In the genomic region with DNA sequence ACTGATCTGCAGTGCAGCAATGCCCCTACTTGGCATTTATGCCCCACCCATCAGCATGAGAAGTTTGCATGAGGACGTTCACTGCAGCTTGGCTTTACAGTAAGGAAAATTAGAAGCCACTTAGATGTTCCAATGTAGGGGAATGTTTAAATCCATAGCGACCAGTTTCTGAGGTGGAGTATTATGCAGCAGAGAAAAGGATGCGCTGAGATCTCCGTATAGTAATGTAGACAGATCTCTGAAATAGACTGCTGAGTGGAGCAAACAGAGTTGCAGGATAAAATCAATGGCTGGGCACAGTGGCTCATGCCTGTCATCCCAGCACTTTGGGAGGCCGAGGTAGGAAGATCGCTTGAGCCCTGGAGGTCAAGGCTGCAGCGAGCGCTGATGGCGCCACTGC, we compare ENCODE assay signal across 28 cellular contexts. TPM values are rescaled to one million over a fixed set of nuclear protein-coding genes. Genes with fewer than 3 reads are reported as not detected.
A peak's percentile ranks its signal among the peaks of the same experiment; 100 is the strongest.
DNase-seq lines count a peak whose midpoint lies in the region; ATAC-seq, FAIRE-seq and TF ChIP-seq lines count a peak whose summit lies in the region.
"Had no signal": no experiment of that assay in that cellular context is flagged by ENCODE, and none has a peak within 500 bp of the region (broad histone marks: within the 10 kb centered on the region; RNA-seq: fewer than 3 reads in every experiment).

No MANE protein-coding gene starts in this region.

- peaks cover 7% of the 10 kb centered on the region for H3K79me2 ChIP-seq in HepG2 (ENCODE audit: insufficient read depth, low read length)

- peaks cover 2% of the 10 kb centered on the region; the same call in 1 of the 2 replicates for H4K20me1 ChIP-seq in HepG2 (ENCODE audit: insufficient read depth, low read length)
- H4K20me1 ChIP-seq: BLaER1 had no signal

- no peak for TF ChIP-seq POLR2A in HepG2 (IDR thresholded peaks at IDR 0.05; ENCODE audit: insufficient read depth in 1 of 2, low read depth in 2 of 2, low read length in 2 of 2)
- TF ChIP-seq POLR2A in right lobe of liver (IDR thresholded peaks at IDR 0.05): no peak

- H3K27ac Mint-ChIP-seq in endothelial cell (ENCODE audit: unreplicated experiment): peak overlapping the region; percentile 61
- H3K27ac Mint-ChIP-seq: CD4-positive, CD25-positive, alpha-beta regulatory T cell had no signal

- ATAC-seq in HepG2 (no peak), right lobe of liver (no peak), Panc1 (no peak), HG03159 (IDR thresholded peaks at IDR 0.05; ENCODE audit: unreplicated experiment) (no peak)

- no peak for DNase-seq in HepG2 (ENCODE audit: low spot score)
- DNase-seq in right lobe of liver: no peak
- no peak for DNase-seq in Panc1 (ENCODE audit: low read depth, low spot score)
- no peak for DNase-seq in endothelial cell (ENCODE audit: low spot score)
- no peak for DNase-seq in OCI-M2 (lab: John Stamatoyannopoulos, UW; ENCODE audit: unreplicated experiment)
- DNase-seq: CD4-positive, CD25-positive, alpha-beta regulatory T cell; DMS53; KG1; MM.1S; NCI-H1048; NCI-H1417; NCI-H1694; NCI-H2029 treated with DMSO at 0.1 percent for 48 hours; NCI-H446 treated with DMSO at 0.1 percent for 48 hours; NCI-H526; NCI-H82; NK-92 treated with Interleukin-12 subunit alpha and Interleukin-12 subunit beta, amount 100 ng/mL, for 24 hours; Peyer's patch; SHP77 treated with DMSO at 0.1 percent for 48 hours had no signal

- H3K27me3 ChIP-seq in HepG2 (ENCODE audit: control insufficient read depth in 1 of 2, insufficient read depth in 2 of 2, low read length in 2 of 2) (no peaks in the 10 kb centered on the region), right lobe of liver (no peaks in the 10 kb centered on the region), Panc1 (ENCODE audit: control insufficient read depth, insufficient read depth, low read length) (no peaks in the 10 kb centered on the region)
- H3K27me3 ChIP-seq: BLaER1, Peyer's patch had no signal

- POLR2A ChIA-PET in HepG2 (lab: Yijun Ruan, JAX): interaction anchor here (0.6 to 2.1 kb wide), 4 partner anchors 9 to 36 kb away, joined by 3 to 18 read pairs (median 4); a partner anchor contains a TSS
- POLR2A ChIA-PET in Panc1 (lab: Charles Lee): no interaction called here

- no peak for FAIRE-seq in HepG2 (lab: Jason Lieb, UNC)

- 89% methylated on average over 9 of the region's 9 CpGs for WGBS in HepG2 (ENCODE audit: low lambda C conversion rate)
- 69% methylated on average over 4 of the region's 9 CpGs for WGBS in right lobe of liver (ENCODE audit: insufficient coverage, low coverage, low lambda C conversion rate, missing lambda C conversion rate)

- H2AFZ ChIP-seq in HepG2 (ENCODE audit: low read length): no peak overlapping the region

- no peak for TF ChIP-seq CTCF in HepG2 (CRISPR knock-in tag; IDR thresholded peaks at IDR 0.05)
- no peak for TF ChIP-seq CTCF in right lobe of liver (IDR thresholded peaks at IDR 0.05)
- TF ChIP-seq CTCF in Panc1 (IDR thresholded peaks at IDR 0.05): no peak
- TF ChIP-seq CTCF in endothelial cell (IDR thresholded peaks at IDR 0.05; ENCODE audit: unreplicated experiment): no peak

- H3K4me2 ChIP-seq in HepG2 (ENCODE audit: low read depth, low read length): no peak overlapping the region
- H3K4me2 ChIP-seq: BLaER1 had no signal

- H3K4me3 Mint-ChIP-seq in endothelial cell (ENCODE audit: unreplicated experiment): no peak overlapping the region
- H3K4me3 Mint-ChIP-seq: CD4-positive, CD25-positive, alpha-beta regulatory T cell had no signal

- BruUV-seq in HepG2 (replicated peaks; lab: Mats Ljungman, UMichigan): TSS peak; percentile 49
- BruUV-seq in Panc1 (replicated peaks; lab: Mats Ljungman, UMichigan): TSS peak; percentile 84

- peaks cover 5% of the 10 kb centered on the region for H3K4me1 Mint-ChIP-seq in endothelial cell (ENCODE audit: unreplicated experiment)

- TF ChIP-seq EP300 in HepG2 (IDR thresholded peaks at IDR 0.05; ENCODE audit: low read depth in 2 of 2, low read length in 2 of 2) (no peak), HepG2 (CRISPR knock-in tag; IDR thresholded peaks at IDR 0.05; ENCODE audit: borderline replicate concordance) (no peak)

- intact Hi-C loops in HepG2 (cut with micrococcal nuclease; ENCODE audit: unreplicated experiment): no loop called here
- intact Hi-C loops in right lobe of liver (cut with DNase I): loop anchor here in 1 of 2 donors (5.0 kb wide), 1 partner anchor 62 kb away; no protein-coding TSS in a partner anchor
- intact Hi-C loops in Panc1 (cut with micrococcal nuclease; ENCODE audit: unreplicated experiment): no loop called here

- H3K4me1 ChIP-seq in HepG2 (ENCODE audit: insufficient read depth, low read length) (peaks cover 18% of the 10 kb centered on the region; the same call in 1 of the 2 replicates), right lobe of liver (no peaks in the 10 kb centered on the region), Panc1 (ENCODE audit: control insufficient read depth, insufficient read depth, low read length) (no peaks in the 10 kb centered on the region)
- H3K4me1 ChIP-seq: HAP-1, Peyer's patch had no signal

- peaks cover 6% of the 10 kb centered on the region for H3K27me3 Mint-ChIP-seq in endothelial cell (ENCODE audit: unreplicated experiment)
- H3K27me3 Mint-ChIP-seq: CD4-positive, CD25-positive, alpha-beta regulatory T cell had no signal

- H3K27ac ChIP-seq in HepG2 (ENCODE audit: extremely low read length, insufficient read depth, low read length) (no peak overlapping the region), right lobe of liver (no peak overlapping the region), Panc1 (ENCODE audit: low read length) (peak overlapping the region; percentile 72; the same call in 1 of the 2 replicates)
- H3K27ac ChIP-seq: 22Rv1, BLaER1, Peyer's patch, SK-N-MC had no signal

- no peak overlapping the region for H3K9ac ChIP-seq in HepG2 (ENCODE audit: insufficient read depth, low read depth, low read length)
- H3K9ac ChIP-seq: BLaER1 had no signal

- H3K36me3 Mint-ChIP-seq in endothelial cell (ENCODE audit: low read depth, unreplicated experiment): peaks cover 11% of the 10 kb centered on the region

- H3K4me3 ChIP-seq in HepG2 (replicated peaks in 1 of 3; ENCODE audit: insufficient read depth in 1 of 3, low read depth in 2 of 3, low read length in 3 of 3) (no peak overlapping the region), right lobe of liver (no peak overlapping the region), Panc1 (ENCODE audit: low read depth in 2 of 2, low read length in 2 of 2) (no peak overlapping the region)
- H3K4me3 ChIP-seq: BLaER1, HAP-1, Peyer's patch, SK-N-MC had no signal

- H3K36me3 ChIP-seq in HepG2 (replicated peaks in 1 of 2; ENCODE audit: control insufficient read depth in 1 of 2, insufficient read depth in 2 of 2, low read length in 2 of 2) (peaks cover 12 to 18% of the 10 kb centered on the region in 2 experiments), right lobe of liver (peaks cover 0 to 16% (median 3%) of the 10 kb centered on the region in 4 donors), Panc1 (ENCODE audit: control insufficient read depth, insufficient read depth, low read length) (no peaks in the 10 kb centered on the region)
- H3K36me3 ChIP-seq: HAP-1 had no signal

- H3K9me3 ChIP-seq in HepG2 (ENCODE audit: low read length): no peaks in the 10 kb centered on the region
- no peaks in the 10 kb centered on the region for H3K9me3 ChIP-seq in right lobe of liver
- no peaks in the 10 kb centered on the region for H3K9me3 ChIP-seq in Panc1 (ENCODE audit: control insufficient read depth, insufficient read depth, low read depth, low read length)
- H3K9me3 ChIP-seq: BLaER1, HAP-1, Peyer's patch had no signal

- H3K9me3 Mint-ChIP-seq in endothelial cell (ENCODE audit: unreplicated experiment): no peaks in the 10 kb centered on the region

- TF ChIP-seq RAD21 in HepG2 (CRISPR knock-in tag; IDR thresholded peaks at IDR 0.05): no peak

- CTCF ChIA-PET in HepG2 (lab: Yijun Ruan, JAX; ENCODE audit: low intra/inter-chr PET ratio, low total read pairs): interaction anchor here (1.5 to 3.2 kb wide), 3 partner anchors 37 to 59 kb away, joined by 6 to 31 read pairs (median 20); a partner anchor contains a TSS
- CTCF ChIA-PET in Panc1 (lab: Charles Lee): no interaction called here

- in situ Hi-C loops in HepG2 (cut with HindIII; ENCODE audit: extremely low pct_ligation_motif_present, low pct_unique_long_range_greater_than_20kb) (no loop called here), Panc1 (cut with HindIII; ENCODE audit: low pct_unique_long_range_greater_than_20kb, low sequenced_read_pairs) (no loop called here)

RNA-seq across cellular contexts. Expression of a gene that starts 10.1 kb away (rescaled TPM):
- total RNA-seq in HepG2 (2016; rRNA removed; fragmentation: Illumina TruSeq; extraction: Trizol) (56.6 and 57.7 TPM in 2 replicates), right lobe of liver (10 to 100 TPM; 33.0 to 55.5 (median 40.7) TPM), Panc1 (2021; ENCODE audit: unreplicated experiment) (36.3 TPM), endothelial cell (ENCODE audit: unreplicated experiment) (32.1 TPM)
- total RNA-seq in HepG2 (2016; cell fraction: cytosol; rRNA removed; fragmentation: Illumina TruSeq; extraction: Trizol; ENCODE audit: low read depth): 13.1 and 14.4 TPM in 2 replicates
- 51.1 and 64.9 TPM in 2 replicates for total RNA-seq in HepG2 (2016; cell fraction: insoluble cytoplasmic fraction; rRNA removed; fragmentation: Illumina TruSeq; extraction: Trizol)
- total RNA-seq in HepG2 (2016; cell fraction: membrane; rRNA removed; fragmentation: Illumina TruSeq; extraction: Trizol): 36.0 and 36.7 TPM in 2 replicates
- total RNA-seq in HepG2 (2016; cell fraction: nucleus; rRNA removed; fragmentation: Illumina TruSeq; extraction: Trizol): 30.3 and 33.5 TPM in 2 replicates
- 53.1 and 64.3 TPM in 2 replicates for polyA plus RNA-seq in HepG2 (2011; rRNA removed)
- 37.2 and 38.6 TPM in 2 replicates for polyA plus RNA-seq in HepG2 (2011; cell fraction: cytosol; rRNA removed)
- 97.0 and 102 TPM in 2 replicates for polyA plus RNA-seq in HepG2 (2011; cell fraction: nucleus; rRNA removed)
- polyA plus RNA-seq in HepG2 (2012): 26.8 and 28.6 TPM in 2 replicates
- polyA plus RNA-seq in HepG2 (2016; cell fraction: cytosol; fragmentation: Illumina TruSeq; extraction: Trizol; ENCODE audit: low read depth): 15.6 and 16.2 TPM in 2 replicates
- 40.6 and 44.1 TPM in 2 replicates for polyA plus RNA-seq in HepG2 (2016; cell fraction: insoluble cytoplasmic fraction; fragmentation: Illumina TruSeq; extraction: Trizol; ENCODE audit: low read depth)
- 22.8 and 23.5 TPM in 2 replicates for polyA plus RNA-seq in HepG2 (2016; cell fraction: membrane; fragmentation: Illumina TruSeq; extraction: Trizol; ENCODE audit: low read depth)
- 51.1 and 66.5 TPM in 2 replicates for polyA plus RNA-seq in HepG2 (2016; cell fraction: nucleus; fragmentation: Illumina TruSeq; extraction: Trizol; ENCODE audit: insufficient read depth, low read depth)
- polyA minus RNA-seq in HepG2 (2011; rRNA and poly(A)+ RNA removed; ENCODE audit: low replicate concordance): 22.4 and 187 TPM in 2 replicates
- 44.1 and 52.6 TPM in 2 replicates for polyA minus RNA-seq in HepG2 (2011; cell fraction: cytosol; rRNA and poly(A)+ RNA removed)
- polyA minus RNA-seq in HepG2 (2011; cell fraction: nucleus; rRNA and poly(A)+ RNA removed): 46.4 and 57.7 TPM in 2 replicates
- 24.0 TPM for polyA plus RNA-seq in Panc1 (2012; ENCODE audit: insufficient read length)

RNA-seq across cellular contexts. Expression of a gene that starts 27.6 kb away (rescaled TPM):
- total RNA-seq in HepG2 (2016; rRNA removed; fragmentation: Illumina TruSeq; extraction: Trizol): 166 and 188 TPM in 2 replicates
- 129 and 159 TPM in 2 replicates for total RNA-seq in HepG2 (2016; cell fraction: cytosol; rRNA removed; fragmentation: Illumina TruSeq; extraction: Trizol; ENCODE audit: low read depth)
- total RNA-seq in HepG2 (2016; cell fraction: insoluble cytoplasmic fraction; rRNA removed; fragmentation: Illumina TruSeq; extraction: Trizol): 185 and 208 TPM in 2 replicates
- 248 and 299 TPM in 2 replicates for total RNA-seq in HepG2 (2016; cell fraction: membrane; rRNA removed; fragmentation: Illumina TruSeq; extraction: Trizol)
- 62.8 and 69.8 TPM in 2 replicates for total RNA-seq in HepG2 (2016; cell fraction: nucleus; rRNA removed; fragmentation: Illumina TruSeq; extraction: Trizol)
- 65.8 and 66.8 TPM in 2 replicates for polyA plus RNA-seq in HepG2 (2011; rRNA removed)
- polyA plus RNA-seq in HepG2 (2011; cell fraction: cytosol; rRNA removed): 97.1 and 133 TPM in 2 replicates
- 51.8 and 54.0 TPM in 2 replicates for polyA plus RNA-seq in HepG2 (2011; cell fraction: nucleus; rRNA removed)
- 62.7 and 78.9 TPM in 2 replicates for polyA plus RNA-seq in HepG2 (2012)
- 166 and 238 TPM in 2 replicates for polyA plus RNA-seq in HepG2 (2016; cell fraction: cytosol; fragmentation: Illumina TruSeq; extraction: Trizol; ENCODE audit: low read depth)
- polyA plus RNA-seq in HepG2 (2016; cell fraction: insoluble cytoplasmic fraction; fragmentation: Illumina TruSeq; extraction: Trizol; ENCODE audit: low read depth): 205 and 220 TPM in 2 replicates
- polyA plus RNA-seq in HepG2 (2016; cell fraction: membrane; fragmentation: Illumina TruSeq; extraction: Trizol; ENCODE audit: low read depth): 217 and 267 TPM in 2 replicates
- 105 and 120 TPM in 2 replicates for polyA plus RNA-seq in HepG2 (2016; cell fraction: nucleus; fragmentation: Illumina TruSeq; extraction: Trizol; ENCODE audit: insufficient read depth, low read depth)
- polyA minus RNA-seq in HepG2 (2011; rRNA and poly(A)+ RNA removed; ENCODE audit: low replicate concordance): 40.8 and 88.8 TPM in 2 replicates
- polyA minus RNA-seq in HepG2 (2011; cell fraction: cytosol; rRNA and poly(A)+ RNA removed): 24.9 and 32.6 TPM in 2 replicates
- polyA minus RNA-seq in HepG2 (2011; cell fraction: nucleus; rRNA and poly(A)+ RNA removed): 13.4 and 14.2 TPM in 2 replicates
- total RNA-seq in right lobe of liver: 100 to 1,000 TPM in 2 of 6 experiments, 10 to 100 TPM in 4; 37.6 to 139 (median 47.3) TPM
- 209 TPM for total RNA-seq in Panc1 (2021; ENCODE audit: unreplicated experiment)
- polyA plus RNA-seq in Panc1 (2012; ENCODE audit: insufficient read length): 226 TPM
- 166 TPM for total RNA-seq in endothelial cell (ENCODE audit: unreplicated experiment)

RNA-seq across cellular contexts. Expression of a gene that starts 35.5 kb away (rescaled TPM):
- total RNA-seq in HepG2 (2016; rRNA removed; fragmentation: Illumina TruSeq; extraction: Trizol) (43.0 and 146 TPM in 2 replicates), right lobe of liver (100 to 1,000 TPM in 2 of 6 experiments, 10 to 100 TPM in 2, 1 to 10 TPM in 1, under 1 TPM in 1; 0.88 to 160 (median 57.5) TPM), Panc1 (2021; ENCODE audit: unreplicated experiment) (335 TPM), endothelial cell (ENCODE audit: unreplicated experiment) (1.3 TPM)
- total RNA-seq in HepG2 (2016; cell fraction: cytosol; rRNA removed; fragmentation: Illumina TruSeq; extraction: Trizol; ENCODE audit: low read depth): 42.0 and 45.2 TPM in 2 replicates
- 37.4 and 148 TPM in 2 replicates for total RNA-seq in HepG2 (2016; cell fraction: insoluble cytoplasmic fraction; rRNA removed; fragmentation: Illumina TruSeq; extraction: Trizol)
- 53.4 and 57.4 TPM in 2 replicates for total RNA-seq in HepG2 (2016; cell fraction: membrane; rRNA removed; fragmentation: Illumina TruSeq; extraction: Trizol)
- total RNA-seq in HepG2 (2016; cell fraction: nucleus; rRNA removed; fragmentation: Illumina TruSeq; extraction: Trizol): 112 and 139 TPM in 2 replicates
- 422 and 537 TPM in 2 replicates for polyA plus RNA-seq in HepG2 (2011; rRNA removed)
- polyA plus RNA-seq in HepG2 (2011; cell fraction: cytosol; rRNA removed): 539 and 794 TPM in 2 replicates
- 1,510 and 1,558 TPM in 2 replicates for polyA plus RNA-seq in HepG2 (2011; cell fraction: nucleus; rRNA removed)
- 229 and 758 TPM in 2 replicates for polyA plus RNA-seq in HepG2 (2012)
- polyA plus RNA-seq in HepG2 (2016; cell fraction: cytosol; fragmentation: Illumina TruSeq; extraction: Trizol; ENCODE audit: low read depth): 22.2 and 24.9 TPM in 2 replicates
- 49.2 and 57.0 TPM in 2 replicates for polyA plus RNA-seq in HepG2 (2016; cell fraction: insoluble cytoplasmic fraction; fragmentation: Illumina TruSeq; extraction: Trizol; ENCODE audit: low read depth)
- polyA plus RNA-seq in HepG2 (2016; cell fraction: membrane; fragmentation: Illumina TruSeq; extraction: Trizol; ENCODE audit: low read depth): 30.8 and 31.5 TPM in 2 replicates
- 315 and 334 TPM in 2 replicates for polyA plus RNA-seq in HepG2 (2016; cell fraction: nucleus; fragmentation: Illumina TruSeq; extraction: Trizol; ENCODE audit: insufficient read depth, low read depth)
- polyA minus RNA-seq in HepG2 (2011; rRNA and poly(A)+ RNA removed; ENCODE audit: low replicate concordance): 4.5 and 440 TPM in 2 replicates
- polyA minus RNA-seq in HepG2 (2011; cell fraction: cytosol; rRNA and poly(A)+ RNA removed): 366 and 433 TPM in 2 replicates
- 115 and 151 TPM in 2 replicates for polyA minus RNA-seq in HepG2 (2011; cell fraction: nucleus; rRNA and poly(A)+ RNA removed)
- 712 TPM for polyA plus RNA-seq in Panc1 (2012; ENCODE audit: insufficient read length)
- total RNA-seq: CD4-positive, CD25-positive, alpha-beta regulatory T cell had no signal
- polyA plus RNA-seq: CD4-positive, CD25-positive, alpha-beta regulatory T cell had no signal

RNA-seq across cellular contexts. Expression of a gene that starts 46.9 kb away (rescaled TPM):
- 0.13 TPM in 1 of 2 replicates, not detected in the other for total RNA-seq in HepG2 (2016; rRNA removed; fragmentation: Illumina TruSeq; extraction: Trizol)
- total RNA-seq in HepG2 (2016; cell fraction: cytosol; rRNA removed; fragmentation: Illumina TruSeq; extraction: Trizol; ENCODE audit: low read depth): 0.20 TPM in 1 of 2 replicates, not detected in the other
- 0.11 TPM in 1 of 2 replicates, not detected in the other for total RNA-seq in HepG2 (2016; cell fraction: insoluble cytoplasmic fraction; rRNA removed; fragmentation: Illumina TruSeq; extraction: Trizol)
- total RNA-seq in HepG2 (2016; cell fraction: membrane; rRNA removed; fragmentation: Illumina TruSeq; extraction: Trizol): 0.17 and 0.19 TPM in 2 replicates
- total RNA-seq in HepG2 (2016; cell fraction: nucleus; rRNA removed; fragmentation: Illumina TruSeq; extraction: Trizol): 0.25 TPM in 1 of 2 replicates, not detected in the other
- polyA plus RNA-seq in HepG2 (2011; rRNA removed): 0.53 and 0.85 TPM in 2 replicates
- 0.66 and 0.68 TPM in 2 replicates for polyA plus RNA-seq in HepG2 (2011; cell fraction: cytosol; rRNA removed)
- 0.16 and 0.35 TPM in 2 replicates for polyA plus RNA-seq in HepG2 (2011; cell fraction: nucleus; rRNA removed)
- 0.11 and 0.13 TPM in 2 replicates for polyA plus RNA-seq in HepG2 (2012)
- polyA plus RNA-seq in HepG2 (2016; cell fraction: cytosol; fragmentation: Illumina TruSeq; extraction: Trizol; ENCODE audit: low read depth): 0.05 TPM in 1 of 2 replicates, not detected in the other
- polyA plus RNA-seq in HepG2 (2016; cell fraction: insoluble cytoplasmic fraction; fragmentation: Illumina TruSeq; extraction: Trizol; ENCODE audit: low read depth): 0.12 and 0.15 TPM in 2 replicates
- polyA plus RNA-seq in HepG2 (2016; cell fraction: membrane; fragmentation: Illumina TruSeq; extraction: Trizol; ENCODE audit: low read depth): 0.13 TPM in 1 of 2 replicates, not detected in the other
- polyA plus RNA-seq in HepG2 (2016; cell fraction: nucleus; fragmentation: Illumina TruSeq; extraction: Trizol; ENCODE audit: insufficient read depth, low read depth): not detected in 2 replicates
- polyA minus RNA-seq in HepG2 (2011; rRNA and poly(A)+ RNA removed; ENCODE audit: low replicate concordance): 0.60 TPM in 1 of 2 replicates, not detected in the other
- 0.40 and 0.70 TPM in 2 replicates for polyA minus RNA-seq in HepG2 (2011; cell fraction: cytosol; rRNA and poly(A)+ RNA removed)
- 0.25 TPM in 1 of 2 replicates, not detected in the other for polyA minus RNA-seq in HepG2 (2011; cell fraction: nucleus; rRNA and poly(A)+ RNA removed)
- total RNA-seq in right lobe of liver: 10 to 100 TPM in 1 of 6 experiments, 1 to 10 TPM in 5; 1.9 to 12.6 (median 3.2) TPM
- total RNA-seq in Panc1 (2021; ENCODE audit: unreplicated experiment): 0.15 TPM
- 0.15 TPM for polyA plus RNA-seq in Panc1 (2012; ENCODE audit: insufficient read length)
- not detected for total RNA-seq in endothelial cell (ENCODE audit: unreplicated experiment)
- total RNA-seq: CD4-positive, CD25-positive, alpha-beta regulatory T cell; Daoy; G401; HT1080; T-helper 1 cell treated with Interleukin-12 subunit alpha and Interleukin-12 subunit beta and Interleukin-4 antibody, amounts not matched to agents 30 ng/mL and 1 ng/mL, for 36 hours had no signal
